ENCODE assay signal across 8 cellular contexts in the genomic region with DNA sequence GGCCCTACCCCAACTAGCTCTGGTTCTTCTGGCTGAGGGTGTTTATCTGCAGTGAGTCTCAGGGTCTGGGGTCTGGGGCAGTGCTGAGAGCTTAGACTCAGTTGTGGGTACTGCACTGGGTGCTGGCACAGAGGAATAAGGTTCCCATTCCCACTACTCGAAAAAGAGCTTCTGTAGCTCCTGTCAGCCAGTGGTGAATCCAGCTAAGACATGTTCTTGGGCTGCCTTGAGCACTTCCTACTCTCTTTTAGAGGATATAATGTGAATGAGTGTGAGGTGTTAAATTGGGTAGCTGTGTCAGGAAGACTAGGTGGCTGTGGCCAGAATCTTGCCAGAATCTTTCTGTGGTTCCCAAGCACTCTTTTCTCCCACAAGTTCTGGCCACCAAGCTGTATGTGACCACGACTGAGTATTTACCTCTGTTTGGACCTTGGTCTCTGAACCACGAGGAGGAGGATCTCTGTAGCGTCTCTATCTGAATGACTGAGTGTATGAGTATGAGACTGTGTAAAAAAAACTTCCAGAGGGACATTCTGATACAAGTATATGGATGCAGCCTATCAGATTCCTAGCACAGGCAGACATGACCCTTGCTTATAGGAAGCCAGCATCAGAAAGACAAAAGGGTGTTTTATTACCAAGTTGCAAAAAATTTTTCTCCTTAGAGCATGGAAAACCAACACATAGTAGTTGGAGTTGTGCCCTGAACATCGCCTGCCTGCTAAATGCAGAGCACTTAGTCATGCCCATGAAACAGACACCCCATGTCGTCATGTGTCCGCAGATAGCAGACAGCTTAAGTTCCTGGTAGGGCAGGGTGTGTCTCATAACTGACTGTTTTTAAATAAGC. TPM values are rescaled to one million over a fixed set of nuclear protein-coding genes. Genes with fewer than 3 reads are reported as not detected.
DNase-seq lines count a peak whose midpoint lies in the region; ATAC-seq and TF ChIP-seq lines count a peak whose summit lies in the region.

No MANE protein-coding gene starts in this region.

- no peaks in the 10 kb centered on the region for H3K27me3 ChIP-seq in psoas muscle (ENCODE audit: insufficient read depth in 3 of 3, low read length in 2 of 3)

- ATAC-seq in psoas muscle (peak; percentile 92 to 94 (median 93)), HG02970 (IDR thresholded peaks at IDR 0.05; ENCODE audit: low FRiP score, unreplicated experiment) (no peak), HG03520 (IDR thresholded peaks at IDR 0.05; ENCODE audit: unreplicated experiment) (no peak)

- in situ Hi-C loops in SK-MEL-5 (cut with HindIII; ENCODE audit: low pct_unique_long_range_greater_than_20kb, low sequenced_read_pairs): no loop called here

- intact Hi-C loops in psoas muscle (cut with DNase I): loop anchor here in 1 of 2 donors (2.0 kb wide), 1 partner anchor 30 kb away; the partner anchor contains the start of gene DAG1

- 19 to 37% (median 29%) methylated on average over 7 of the region's 7 CpGs for WGBS in psoas muscle, 3 donors

- H3K4me1 ChIP-seq in psoas muscle: peaks cover 60% of the 10 kb centered on the region

- H3K36me3 ChIP-seq in psoas muscle (ENCODE audit: insufficient read depth in 1 of 2, low read depth in 1 of 2): no peaks in the 10 kb centered on the region

- H3K9me3 ChIP-seq in psoas muscle: no peaks in the 10 kb centered on the region

- TF ChIP-seq CTCF in fibroblast of the aortic adventitia (IDR thresholded peaks at IDR 0.05; ENCODE audit: insufficient read depth, low read length) (no peak), psoas muscle (IDR thresholded peaks at IDR 0.05) (no peak)

- DNase-seq in GM04503 (ENCODE audit: low read depth) (peak; percentile 90), SK-MEL-5 (ENCODE audit: low read depth, low spot score) (peak; percentile 72), fibroblast of the aortic adventitia (ENCODE audit: low read depth) (peak; percentile 99), psoas muscle (peak; percentile 72 to 82)
- no peak for DNase-seq in stimulated activated CD4-positive, alpha-beta T cell treated with anti-CD3 and anti-CD28 coated beads, Interleukin-2, amount 100 ng/mL, for 48 hours
- DNase-seq in activated CD8-positive, alpha-beta memory T cell treated with anti-CD3 and anti-CD28 coated beads for 24 hours: no peak

- peak overlapping the region; percentile 19 for H3K4me3 ChIP-seq in fibroblast of the aortic adventitia (ENCODE audit: low read depth, low read length)
- peak overlapping the region; percentile 24 for H3K4me3 ChIP-seq in psoas muscle

- peak overlapping the region; percentile 98 for H3K27ac ChIP-seq in psoas muscle

RNA-seq across cellular contexts. Expression of gene DAG1, which starts 30.6 kb away (rescaled TPM):
- 98.1 and 98.9 TPM in 2 replicates for total RNA-seq in SK-MEL-5 (2014; rRNA removed; shearing (Covaris generic))
- polyA plus RNA-seq in SK-MEL-5 (2015; cell fraction: cytosol; rRNA removed): 165 and 236 TPM in 2 replicates
- 25.8 and 38.7 TPM in 2 replicates for polyA plus RNA-seq in SK-MEL-5 (2015; cell fraction: nucleus; rRNA removed)
- total RNA-seq in fibroblast of the aortic adventitia (ENCODE audit: low replicate concordance) (34.1 and 63.4 TPM in 2 replicates), psoas muscle (100 to 1,000 TPM in 3 of 4 donors, 10 to 100 TPM in 1; 67.6 to 159 (median 139) TPM)
- 10 to 100 TPM; 35.1 to 73.2 (median 42.1) TPM for polyA plus RNA-seq in psoas muscle

RNA-seq across cellular contexts. Expression of gene BSN, which starts 53.6 kb away (rescaled TPM):
- 0.11 and 0.40 TPM in 2 replicates for total RNA-seq in SK-MEL-5 (2014; rRNA removed; shearing (Covaris generic))
- polyA plus RNA-seq in SK-MEL-5 (2015; cell fraction: cytosol; rRNA removed): 0.27 and 0.52 TPM in 2 replicates
- polyA plus RNA-seq in SK-MEL-5 (2015; cell fraction: nucleus; rRNA removed): 0.45 and 0.62 TPM in 2 replicates
- 0.08 and 0.27 TPM in 2 replicates for total RNA-seq in fibroblast of the aortic adventitia (ENCODE audit: low replicate concordance)
- total RNA-seq in psoas muscle: under 1 TPM; 0.22 to 0.95 (median 0.47) TPM
- under 1 TPM; 0.08 to 0.20 (median 0.10) TPM for polyA plus RNA-seq in psoas muscle

Comparison
In these comparisons a context has a peak if more than half of its experiments do, and no peak if none do; other contexts are left out.
1. DNase-seq: peak in GM04503 (single experiment), SK-MEL-5 (single experiment), fibroblast of the aortic adventitia (single experiment) and psoas muscle (2 of 2); none in stimulated activated CD4-positive, alpha-beta T cell treated with anti-CD3 and anti-CD28 coated beads, Interleukin-2, amount 100 ng/mL, for 48 hours (0 of 2) and activated CD8-positive, alpha-beta memory T cell treated with anti-CD3 and anti-CD28 coated beads for 24 hours (single experiment).
2. ATAC-seq: peak in psoas muscle (4 of 4); none in HG02970 (single experiment) and HG03520 (single experiment).